10 cellular contexts compared by ENCODE assay signal in genomic region chr3:129611812-129612349, GRCh38. TPM values are rescaled to one million over a fixed set of nuclear protein-coding genes. Genes with fewer than 3 reads are reported as not detected.
A peak's percentile ranks its signal among the peaks of the same experiment; 100 is the strongest.
DNase-seq lines count a peak whose midpoint lies in the region; ATAC-seq, FAIRE-seq and TF ChIP-seq lines count a peak whose summit lies in the region.
"Had no signal": no experiment of that assay in that cellular context is flagged by ENCODE, and none has a peak within 500 bp of the region (broad histone marks: within the 10 kb centered on the region; RNA-seq: fewer than 3 reads in every experiment).

No MANE protein-coding gene starts in this region.

- no peak for ATAC-seq in HG02798 (IDR thresholded peaks at IDR 0.05; ENCODE audit: poor library complexity, unreplicated experiment)
- ATAC-seq: activated CD8-positive, alpha-beta T cell treated with anti-CD3 and anti-CD28 coated beads, Interleukin-2, amount 10 ng/mL, durations not matched to agents 7 days and 5 days had no signal

- 2% methylated on average over 22 of the region's 22 CpGs for WGBS in smooth muscle cell (ENCODE audit: low lambda C conversion rate)

- peak overlapping the region; percentile 66 for H3K4me2 ChIP-seq in smooth muscle cell

- intact Hi-C loops in kidney (cut with DNase I) = no loop called here

- H3K4me1 ChIP-seq in kidney (ENCODE audit: control insufficient read depth in 1 of 2, insufficient read depth in 1 of 2, low read depth in 1 of 2, low read length in 2 of 2) (peaks cover 4 to 37% of the 10 kb centered on the region in 2 donors), smooth muscle cell (ENCODE audit: low read depth) (peaks cover 8% of the 10 kb centered on the region)

- no peaks in the 10 kb centered on the region for H3K27me3 ChIP-seq in smooth muscle cell (ENCODE audit: low read depth)

- peaks cover 42% of the 10 kb centered on the region for H3F3A ChIP-seq in smooth muscle cell (ENCODE audit: low read depth)

- POLR2A ChIA-PET in GM10248 (lab: Yijun Ruan, JAX) = no interaction called here

- CTCF ChIA-PET in GM10248 (lab: Yijun Ruan, JAX) = no interaction called here

- no peak for FAIRE-seq in kidney (lab: Jason Lieb, UNC)

- H3K9me3 ChIP-seq in kidney (ENCODE audit: control insufficient read depth in 1 of 2, low read length in 2 of 2) = no peaks in the 10 kb centered on the region
- no peaks in the 10 kb centered on the region for H3K9me3 ChIP-seq in smooth muscle cell (replicated peaks; ENCODE audit: low read depth)

- TF ChIP-seq CTCF in kidney (IDR thresholded peaks at IDR 0.05; ENCODE audit: borderline replicate concordance, extremely low read depth, insufficient read depth) (no peak), smooth muscle cell (IDR thresholded peaks at IDR 0.05; ENCODE audit: borderline replicate concordance, insufficient read depth, poor library complexity, severe bottlenecking) (no peak), GM10248 (IDR thresholded peaks at IDR 0.05; ENCODE audit: control extremely low read depth, extremely low read depth, low read depth, missing control alignments) (no peak)

- no peaks in the 10 kb centered on the region for H3K79me2 ChIP-seq in smooth muscle cell (ENCODE audit: low read depth)

- H3K36me3 ChIP-seq in kidney (ENCODE audit: control insufficient read depth in 1 of 2, insufficient read depth in 2 of 2, low read length in 2 of 2) = no peaks in the 10 kb centered on the region
- no peaks in the 10 kb centered on the region for H3K36me3 ChIP-seq in smooth muscle cell (ENCODE audit: low read depth)

- no peaks in the 10 kb centered on the region for H4K20me1 ChIP-seq in smooth muscle cell (ENCODE audit: low read depth)

- H3K27ac ChIP-seq in kidney (ENCODE audit: low read depth in 2 of 2, low read length in 2 of 2) = peak overlapping the region; percentile 22 to 57
- H3K27ac ChIP-seq in smooth muscle cell (ENCODE audit: low read depth) = peak overlapping the region; percentile 98

- peak; percentile 87 for DNase-seq in ELF-1 (ENCODE audit: low read depth, low spot score)
- peak; percentile 95 for DNase-seq in astrocyte of the hippocampus (ENCODE audit: low read depth, low spot score)
- peak; percentile 79 for DNase-seq in kidney
- peak; percentile 20 for DNase-seq in smooth muscle cell (lab: John Stamatoyannopoulos, UW; ENCODE audit: unreplicated experiment)
- DNase-seq in DMS153 (lab: John Stamatoyannopoulos, UW) = no peak
- DNase-seq in GM10248 (ENCODE audit: extremely low spot score) = no peak
- no peak for DNase-seq in NCI-H2029 (lab: John Stamatoyannopoulos, UW)
- DNase-seq: activated CD8-positive, alpha-beta T cell treated with anti-CD3 and anti-CD28 coated beads, Interleukin-2, amount 10 ng/mL, durations not matched to agents 7 days and 5 days; DND-41 had no signal

- H2AFZ ChIP-seq in smooth muscle cell (ENCODE audit: low read depth) = no peak overlapping the region

- no peak overlapping the region for H3K9ac ChIP-seq in kidney (ENCODE audit: low read length in 2 of 2)
- peak overlapping the region; percentile 88 for H3K9ac ChIP-seq in smooth muscle cell (ENCODE audit: low read depth)

- H3K4me3 ChIP-seq in kidney (ENCODE audit: low read length in 2 of 2) (no peak overlapping the region), smooth muscle cell (no peak overlapping the region)

RNA-seq across cellular contexts. Expression of gene PLXND1, which starts 5.4 kb away (rescaled TPM):
- total RNA-seq in kidney (152 TPM), smooth muscle cell (71.2 and 94.3 TPM in 2 replicates)
- polyA plus RNA-seq in kidney (ENCODE audit: insufficient read depth, low read depth, low replicate concordance) (67.0 TPM), smooth muscle cell (75.8 and 130 TPM in 2 replicates)

Comparison
In these comparisons a context has a peak if more than half of its experiments do, and no peak if none do; other contexts are left out.
1. DNase-seq: peak in ELF-1 (single experiment), astrocyte of the hippocampus (single experiment), kidney (single experiment) and smooth muscle cell (single experiment); none in DMS153 (single experiment), GM10248 (single experiment) and NCI-H2029 (single experiment).